In genomic region chr21:33978585-33978984, GRCh38 we compare ENCODE assay signal across 26 cellular contexts.
DNase-seq lines count a peak whose midpoint lies in the region; ATAC-seq lines count a peak whose summit lies in the region.
"Had no signal": no experiment of that assay in that cellular context is flagged by ENCODE, and none has a peak within 500 bp of the region (broad histone marks: within the 10 kb centered on the region; RNA-seq: fewer than 3 reads in every experiment).

No MANE protein-coding gene starts in this region.

- peaks cover 32% of the 10 kb centered on the region for H3K4me1 ChIP-seq in CD8-positive, alpha-beta memory T cell (ENCODE audit: insufficient read depth, low read length)
- peaks cover 28 to 32% of the 10 kb centered on the region in 2 donors for H3K4me1 ChIP-seq in naive thymus-derived CD4-positive, alpha-beta T cell (ENCODE audit: control insufficient read depth in 2 of 2, insufficient read depth in 2 of 2, low read length in 2 of 2)
- H3K4me1 ChIP-seq: BE2C had no signal

- H3K9me3 Mint-ChIP-seq in activated T-cell treated with anti-CD3 and anti-CD28 coated beads, Interleukin-2, amount 50 U/mL, for 24 hours: no peaks in the 10 kb centered on the region
- H3K9me3 Mint-ChIP-seq in CD8-positive, alpha-beta memory T cell: no peaks in the 10 kb centered on the region
- peaks cover 4% of the 10 kb centered on the region for H3K9me3 Mint-ChIP-seq in activated T-helper 1 cell treated with anti-CD3 and anti-CD28 coated beads, Interleukin-12 subunit alpha, Interleukin-12 subunit beta, Interleukin-2, Interleukin-4 antibody, amounts not matched to agents 30 ng/mL and 10 ng/mL and 1 ng/mL, durations not matched to agents 14 hours and 24 hours and 36 hours
- peaks cover 0 to 5% (median 0%) of the 10 kb centered on the region in 11 donors for H3K9me3 Mint-ChIP-seq in naive thymus-derived CD4-positive, alpha-beta T cell
- H3K9me3 Mint-ChIP-seq: nephron had no signal

- H3K27me3 ChIP-seq in CD8-positive, alpha-beta memory T cell (ENCODE audit: insufficient read depth, low read length, poor library complexity, severe bottlenecking): no peaks in the 10 kb centered on the region
- no peaks in the 10 kb centered on the region for H3K27me3 ChIP-seq in naive thymus-derived CD4-positive, alpha-beta T cell (ENCODE audit: control insufficient read depth in 2 of 2, insufficient read depth in 2 of 2, low read length in 2 of 2)
- H3K27me3 ChIP-seq: brain microvascular endothelial cell, esophagus squamous epithelium, foreskin keratinocyte, heart right ventricle, transverse colon had no signal

- H3K4me3 ChIP-seq in CD8-positive, alpha-beta memory T cell (ENCODE audit: low read length): no peak overlapping the region
- no peak overlapping the region for H3K4me3 ChIP-seq in naive thymus-derived CD4-positive, alpha-beta T cell (ENCODE audit: low read length)
- H3K4me3 ChIP-seq: esophagus squamous epithelium, heart right ventricle, transverse colon had no signal

- DNase-seq in activated T-cell treated with anti-CD3 and anti-CD28 coated beads, Interleukin-2, amount 50 U/mL, for 24 hours: no peak
- DNase-seq in activated T-cell treated with anti-CD3 and anti-CD28 coated beads for 4 hours (no peak), H4 (ENCODE audit: low spot score) (no peak), midbrain (lab: John Stamatoyannopoulos, UW) (no peak)
- DNase-seq in CD8-positive, alpha-beta memory T cell: no peak
- DNase-seq in activated T-helper 1 cell treated with anti-CD3 and anti-CD28 coated beads, Interleukin-12 subunit alpha, Interleukin-12 subunit beta, Interleukin-2, Interleukin-4 antibody, amounts not matched to agents 30 ng/mL and 10 ng/mL and 1 ng/mL, durations not matched to agents 14 hours and 24 hours and 36 hours (ENCODE audit: low spot score): no peak
- DNase-seq in naive thymus-derived CD4-positive, alpha-beta T cell: no peak
- DNase-seq: activated CD4-positive, alpha-beta T cell treated with anti-CD3 and anti-CD28 coated beads, Interleukin-2, amount 10 ng/mL, durations not matched to agents 7 days and 5 days; activated gamma-delta T cell treated with Interleukin-2 at 50 U/mL for 16 hours; amygdala; BE2C; brain microvascular endothelial cell; esophagus squamous epithelium; foreskin keratinocyte; GDM1; heart right ventricle; kidney; NCI-H1092; NCI-H1694 treated with DMSO at 0.1 percent for 48 hours; NCI-H82; SHP77 treated with DMSO at 0.1 percent for 48 hours; stimulated activated CD4-positive, alpha-beta T cell treated with anti-CD3 and anti-CD28 coated beads, Interleukin-15, amount 100 ng/mL, for 24 hours; stimulated activated CD4-positive, alpha-beta T cell treated with anti-CD3 and anti-CD28 coated beads, Interleukin-4, amount 100 ng/mL, for 4 hours; transverse colon; WERI-Rb-1 had no signal

- intact Hi-C loops in activated T-helper 1 cell treated with anti-CD3 and anti-CD28 coated beads, Interleukin-12 subunit alpha, Interleukin-12 subunit beta, Interleukin-2, Interleukin-4 antibody, amounts not matched to agents 30 ng/mL and 10 ng/mL and 1 ng/mL, durations not matched to agents 14 hours and 24 hours and 36 hours (cut with micrococcal nuclease): loop anchor here (5.0 kb wide), 2 partner anchors 41 to 369 kb away; no protein-coding TSS in a partner anchor
- intact Hi-C loops in naive thymus-derived CD4-positive, alpha-beta T cell (cut with micrococcal nuclease): loop anchor here in 1 of 2 donors (5.0 kb wide), 1 partner anchor 44 kb away; no protein-coding TSS in a partner anchor

- H3K4me3 Mint-ChIP-seq in activated T-cell treated with anti-CD3 and anti-CD28 coated beads, Interleukin-2, amount 50 U/mL, for 24 hours: no peak overlapping the region
- H3K4me3 Mint-ChIP-seq in CD8-positive, alpha-beta memory T cell: no peak overlapping the region
- no peak overlapping the region for H3K4me3 Mint-ChIP-seq in activated T-helper 1 cell treated with anti-CD3 and anti-CD28 coated beads, Interleukin-12 subunit alpha, Interleukin-12 subunit beta, Interleukin-2, Interleukin-4 antibody, amounts not matched to agents 30 ng/mL and 10 ng/mL and 1 ng/mL, durations not matched to agents 14 hours and 24 hours and 36 hours
- H3K4me3 Mint-ChIP-seq in naive thymus-derived CD4-positive, alpha-beta T cell: peak overlapping the region in 1 of 10 donors; percentile 6
- H3K4me3 Mint-ChIP-seq: activated CD4-positive, alpha-beta T cell treated with anti-CD3 and anti-CD28 coated beads, Interleukin-2, amount 10 ng/mL, durations not matched to agents 7 days and 5 days; nephron had no signal

- no peaks in the 10 kb centered on the region for H3K9me3 ChIP-seq in CD8-positive, alpha-beta memory T cell (ENCODE audit: low read length)
- no peaks in the 10 kb centered on the region for H3K9me3 ChIP-seq in naive thymus-derived CD4-positive, alpha-beta T cell (ENCODE audit: control insufficient read depth in 2 of 3, low read length in 3 of 3)
- H3K9me3 ChIP-seq: BE2C, esophagus squamous epithelium, transverse colon had no signal

- peaks cover 78% of the 10 kb centered on the region for H3K4me1 Mint-ChIP-seq in activated T-cell treated with anti-CD3 and anti-CD28 coated beads, Interleukin-2, amount 50 U/mL, for 24 hours (ENCODE audit: low read depth)
- H3K4me1 Mint-ChIP-seq in CD8-positive, alpha-beta memory T cell: peaks cover 45 to 73% (median 51%) of the 10 kb centered on the region in 3 donors
- peaks cover 71% of the 10 kb centered on the region for H3K4me1 Mint-ChIP-seq in activated T-helper 1 cell treated with anti-CD3 and anti-CD28 coated beads, Interleukin-12 subunit alpha, Interleukin-12 subunit beta, Interleukin-2, Interleukin-4 antibody, amounts not matched to agents 30 ng/mL and 10 ng/mL and 1 ng/mL, durations not matched to agents 14 hours and 24 hours and 36 hours (ENCODE audit: low read depth)
- peaks cover 36 to 73% (median 47%) of the 10 kb centered on the region in 7 donors for H3K4me1 Mint-ChIP-seq in naive thymus-derived CD4-positive, alpha-beta T cell

- no peaks in the 10 kb centered on the region for H3K27me3 Mint-ChIP-seq in activated T-cell treated with anti-CD3 and anti-CD28 coated beads, Interleukin-2, amount 50 U/mL, for 24 hours
- peaks cover 0 to 2% of the 10 kb centered on the region in 2 donors for H3K27me3 Mint-ChIP-seq in CD8-positive, alpha-beta memory T cell
- no peaks in the 10 kb centered on the region for H3K27me3 Mint-ChIP-seq in activated T-helper 1 cell treated with anti-CD3 and anti-CD28 coated beads, Interleukin-12 subunit alpha, Interleukin-12 subunit beta, Interleukin-2, Interleukin-4 antibody, amounts not matched to agents 30 ng/mL and 10 ng/mL and 1 ng/mL, durations not matched to agents 14 hours and 24 hours and 36 hours (ENCODE audit: insufficient read depth)
- H3K27me3 Mint-ChIP-seq in naive thymus-derived CD4-positive, alpha-beta T cell: no peaks in the 10 kb centered on the region
- H3K27me3 Mint-ChIP-seq: activated CD4-positive, alpha-beta T cell treated with anti-CD3 and anti-CD28 coated beads, Interleukin-2, amount 10 ng/mL, durations not matched to agents 7 days and 5 days had no signal

- POLR2A ChIA-PET in CD8-positive, alpha-beta memory T cell (lab: Charles Lee): interaction anchor here (5.5 kb wide), 1 partner anchor 30 kb away, joined by 39 read pairs; no protein-coding TSS in a partner anchor
- POLR2A ChIA-PET in naive thymus-derived CD4-positive, alpha-beta T cell (lab: Charles Lee): interaction anchor here (1.1 to 2.7 kb wide), 2 partner anchors 29 to 57 kb away, joined by 3 to 12 read pairs; no protein-coding TSS in a partner anchor

- CTCF ChIA-PET in CD8-positive, alpha-beta memory T cell (lab: Charles Lee): no interaction called here
- CTCF ChIA-PET in naive thymus-derived CD4-positive, alpha-beta T cell (lab: Charles Lee): no interaction called here

- no peaks in the 10 kb centered on the region for H3K36me3 ChIP-seq in CD8-positive, alpha-beta memory T cell (ENCODE audit: insufficient read depth, low read length)
- no peaks in the 10 kb centered on the region for H3K36me3 ChIP-seq in naive thymus-derived CD4-positive, alpha-beta T cell (ENCODE audit: control insufficient read depth in 2 of 3, insufficient read depth in 3 of 3, low read length in 3 of 3)
- H3K36me3 ChIP-seq: BE2C, brain microvascular endothelial cell, esophagus squamous epithelium, heart right ventricle, transverse colon, WERI-Rb-1 had no signal

- no peak for ATAC-seq in naive thymus-derived CD4-positive, alpha-beta T cell
- ATAC-seq: foreskin keratinocyte, heart right ventricle had no signal

- peaks cover 3% of the 10 kb centered on the region for H3K36me3 Mint-ChIP-seq in activated T-cell treated with anti-CD3 and anti-CD28 coated beads, Interleukin-2, amount 50 U/mL, for 24 hours (ENCODE audit: low read depth)
- H3K36me3 Mint-ChIP-seq in CD8-positive, alpha-beta memory T cell: peaks cover 0 to 4% (median 3%) of the 10 kb centered on the region in 3 donors
- H3K36me3 Mint-ChIP-seq in activated T-helper 1 cell treated with anti-CD3 and anti-CD28 coated beads, Interleukin-12 subunit alpha, Interleukin-12 subunit beta, Interleukin-2, Interleukin-4 antibody, amounts not matched to agents 30 ng/mL and 10 ng/mL and 1 ng/mL, durations not matched to agents 14 hours and 24 hours and 36 hours (ENCODE audit: low read depth): peaks cover 12% of the 10 kb centered on the region
- H3K36me3 Mint-ChIP-seq in naive thymus-derived CD4-positive, alpha-beta T cell: peaks cover 0 to 26% (median 4%) of the 10 kb centered on the region in 5 donors

- H3K27ac ChIP-seq in CD8-positive, alpha-beta memory T cell (ENCODE audit: low read depth, low read length): peak overlapping the region; percentile 83
- no peak overlapping the region for H3K27ac ChIP-seq in naive thymus-derived CD4-positive, alpha-beta T cell (ENCODE audit: low read depth, low read length)
- H3K27ac ChIP-seq: brain microvascular endothelial cell, esophagus squamous epithelium, foreskin keratinocyte, heart right ventricle, transverse colon, WERI-Rb-1 had no signal

- peak overlapping the region; percentile 2 for H3K27ac Mint-ChIP-seq in activated T-cell treated with anti-CD3 and anti-CD28 coated beads, Interleukin-2, amount 50 U/mL, for 24 hours
- H3K27ac Mint-ChIP-seq in CD8-positive, alpha-beta memory T cell: peak overlapping the region in 6 of 8 donors; percentile 2 to 81 (median 52)
- H3K27ac Mint-ChIP-seq in activated T-helper 1 cell treated with anti-CD3 and anti-CD28 coated beads, Interleukin-12 subunit alpha, Interleukin-12 subunit beta, Interleukin-2, Interleukin-4 antibody, amounts not matched to agents 30 ng/mL and 10 ng/mL and 1 ng/mL, durations not matched to agents 14 hours and 24 hours and 36 hours: peak overlapping the region; percentile 50
- peak overlapping the region in 7 of 9 donors; percentile 3 to 86 (median 34) for H3K27ac Mint-ChIP-seq in naive thymus-derived CD4-positive, alpha-beta T cell
- H3K27ac Mint-ChIP-seq: activated CD4-positive, alpha-beta T cell treated with anti-CD3 and anti-CD28 coated beads, Interleukin-2, amount 10 ng/mL, durations not matched to agents 7 days and 5 days had no signal

Comparison
In these comparisons a context has a peak if more than half of its experiments do, and no peak if none do; other contexts are left out.
1. H3K27ac Mint-ChIP-seq: peak in every context shown above with its lines; median percentile 52 in CD8-positive, alpha-beta memory T cell; 50 in activated T-helper 1 cell treated with anti-CD3 and anti-CD28 coated beads, Interleukin-12 subunit alpha, Interleukin-12 subunit beta, Interleukin-2, Interleukin-4 antibody, amounts not matched to agents 30 ng/mL and 10 ng/mL and 1 ng/mL, durations not matched to agents 14 hours and 24 hours and 36 hours; 34 in naive thymus-derived CD4-positive, alpha-beta T cell; 2 in activated T-cell treated with anti-CD3 and anti-CD28 coated beads, Interleukin-2, amount 50 U/mL, for 24 hours.